Comparison of ENCODE assay signal across 14 cellular contexts in genomic region chr6:34366639-34366921, GRCh38. TPM values are rescaled to one million over a fixed set of nuclear protein-coding genes. Genes with fewer than 3 reads are reported as not detected.
DNase-seq lines count a peak whose midpoint lies in the region; ATAC-seq and TF ChIP-seq lines count a peak whose summit lies in the region.
"Had no signal": no experiment of that assay in that cellular context is flagged by ENCODE, and none has a peak within 500 bp of the region (broad histone marks: within the 10 kb centered on the region; RNA-seq: fewer than 3 reads in every experiment).

No MANE protein-coding gene starts in this region.

- H3K9me3 ChIP-seq in smooth muscle cell (replicated peaks; ENCODE audit: low read depth) (no peaks in the 10 kb centered on the region), PC-9 (ENCODE audit: insufficient read depth, low read depth) (no peaks in the 10 kb centered on the region)

- H2AFZ ChIP-seq in smooth muscle cell (ENCODE audit: low read depth): no peak overlapping the region
- H2AFZ ChIP-seq in PC-9: no peak overlapping the region

- H3K79me2 ChIP-seq in mesendoderm (ENCODE audit: control insufficient read depth, insufficient read depth, low read length): peaks cover 24% of the 10 kb centered on the region
- peaks cover 64% of the 10 kb centered on the region for H3K79me2 ChIP-seq in smooth muscle cell (ENCODE audit: low read depth)
- peaks cover 79% of the 10 kb centered on the region for H3K79me2 ChIP-seq in PC-9 (ENCODE audit: low read depth)

- no peak overlapping the region for H4K5ac ChIP-seq in mesendoderm (ENCODE audit: low read length)

- no peaks in the 10 kb centered on the region; the same call in 1 of the 2 replicates for H3K27me3 Mint-ChIP-seq in HFFc6 (ENCODE audit: insufficient read depth)
- no peaks in the 10 kb centered on the region for H3K27me3 Mint-ChIP-seq in natural killer cell treated with Interleukin-12 subunit alpha and Interleukin-12 subunit beta and Interleukin-15 and Interleukin-18, amount 100 ng/mL, for 72 hours

- no peak overlapping the region for H2BK120ac ChIP-seq in mesendoderm (ENCODE audit: low read depth, low read length)

- no TSS peak for BruUV-seq in PC-9 (replicated peaks; lab: Mats Ljungman, UMichigan)

- ATAC-seq in natural killer cell treated with Interleukin-12 subunit alpha and Interleukin-12 subunit beta and Interleukin-15 and Interleukin-18, amount 100 ng/mL, for 72 hours: no peak

- CTCF ChIA-PET in PC-9 (lab: Charles Lee): interaction anchor here (0.5 kb wide), 1 partner anchor 20 kb away, joined by 4 read pairs; no protein-coding TSS in a partner anchor

- H2BK15ac ChIP-seq in mesendoderm (replicated peaks; ENCODE audit: low read depth): no peak overlapping the region

- H3K23ac ChIP-seq in mesendoderm (ENCODE audit: low read length): no peak overlapping the region

- peaks cover 11% of the 10 kb centered on the region for H3F3A ChIP-seq in smooth muscle cell (ENCODE audit: low read depth)
- peaks cover 7% of the 10 kb centered on the region; the same call in 1 of the 2 replicates for H3F3A ChIP-seq in PC-9 (ENCODE audit: insufficient read depth, low read depth)

- H3K18ac ChIP-seq in mesendoderm (ENCODE audit: low read length): no peak overlapping the region

- peak overlapping the region; percentile 85 for H3K27ac Mint-ChIP-seq in HFFc6
- no peak overlapping the region for H3K27ac Mint-ChIP-seq in natural killer cell treated with Interleukin-12 subunit alpha and Interleukin-12 subunit beta and Interleukin-15 and Interleukin-18, amount 100 ng/mL, for 72 hours

- no peaks in the 10 kb centered on the region for H3K36me3 Mint-ChIP-seq in HFFc6 (ENCODE audit: low read depth)
- H3K36me3 Mint-ChIP-seq in natural killer cell treated with Interleukin-12 subunit alpha and Interleukin-12 subunit beta and Interleukin-15 and Interleukin-18, amount 100 ng/mL, for 72 hours: no peaks in the 10 kb centered on the region

- no peak overlapping the region for H2BK5ac ChIP-seq in mesendoderm (ENCODE audit: low read length)

- TF ChIP-seq POLR2A in NB4 (IDR thresholded peaks at IDR 0.05; ENCODE audit: extremely low read depth, insufficient read length): no peak

- H3K4me3 Mint-ChIP-seq in HFFc6: peak overlapping the region; percentile 71
- H3K4me3 Mint-ChIP-seq in natural killer cell treated with Interleukin-12 subunit alpha and Interleukin-12 subunit beta and Interleukin-15 and Interleukin-18, amount 100 ng/mL, for 72 hours: no peak overlapping the region

- POLR2A ChIA-PET in PC-9 (lab: Charles Lee; ENCODE audit: unreplicated experiment): no interaction called here

- peak overlapping the region; percentile 48 for H3K4ac ChIP-seq in mesendoderm (ENCODE audit: low read depth, low read length)

- no peak overlapping the region for H2AK5ac ChIP-seq in mesendoderm (ENCODE audit: low read length)

- H3K4me2 ChIP-seq in mesendoderm (ENCODE audit: low read length) (no peak overlapping the region), smooth muscle cell (peak overlapping the region; percentile 74), PC-9 (no peak overlapping the region)
- H3K4me2 ChIP-seq: KMS-11 had no signal

- H3K4me1 ChIP-seq in mesendoderm (ENCODE audit: control insufficient read depth, low read depth, low read length): peaks cover 5% of the 10 kb centered on the region
- H3K4me1 ChIP-seq in smooth muscle cell (ENCODE audit: low read depth): peaks cover 5% of the 10 kb centered on the region
- no peaks in the 10 kb centered on the region for H3K4me1 ChIP-seq in PC-9 (replicated peaks; ENCODE audit: insufficient read depth)

- H3K27ac ChIP-seq in mesendoderm (ENCODE audit: low read depth, low read length): no peak overlapping the region
- peak overlapping the region; percentile 87 for H3K27ac ChIP-seq in smooth muscle cell (ENCODE audit: low read depth)
- H3K27ac ChIP-seq in PC-9: no peak overlapping the region
- no peak overlapping the region for H3K27ac ChIP-seq in caudate nucleus (ENCODE audit: low read depth, low read length)
- H3K27ac ChIP-seq: C4-2B, KMS-11 had no signal

- no peaks in the 10 kb centered on the region for H3K36me3 ChIP-seq in mesendoderm (ENCODE audit: control insufficient read depth, insufficient read depth, low read length)
- H3K36me3 ChIP-seq in smooth muscle cell (ENCODE audit: low read depth): no peaks in the 10 kb centered on the region
- no peaks in the 10 kb centered on the region for H3K36me3 ChIP-seq in PC-9 (ENCODE audit: low read depth)

- no peaks in the 10 kb centered on the region for H3K9me2 ChIP-seq in PC-9 (ENCODE audit: insufficient read depth)

- H3K27me3 ChIP-seq in mesendoderm (ENCODE audit: insufficient read depth, low read length, poor library complexity) (no peaks in the 10 kb centered on the region), smooth muscle cell (ENCODE audit: low read depth) (no peaks in the 10 kb centered on the region), PC-9 (ENCODE audit: insufficient read depth, low read depth) (no peaks in the 10 kb centered on the region)

- H3K56ac ChIP-seq in mesendoderm (ENCODE audit: low read length): no peak overlapping the region

- no peak overlapping the region for H4K8ac ChIP-seq in mesendoderm (ENCODE audit: low read depth, low read length)

- H3K4me1 Mint-ChIP-seq in HFFc6 (ENCODE audit: low read depth): peaks cover 26% of the 10 kb centered on the region
- peaks cover 23 to 25% of the 10 kb centered on the region in 2 donors for H3K4me1 Mint-ChIP-seq in natural killer cell treated with Interleukin-12 subunit alpha and Interleukin-12 subunit beta and Interleukin-15 and Interleukin-18, amount 100 ng/mL, for 72 hours (ENCODE audit: low read depth in 2 of 2)

- H3K79me1 ChIP-seq in mesendoderm (ENCODE audit: low read length): peaks cover 12% of the 10 kb centered on the region

- H3K9ac ChIP-seq in mesendoderm (ENCODE audit: low read length) (no peak overlapping the region), smooth muscle cell (ENCODE audit: low read depth) (peak overlapping the region; percentile 41)
- H3K9ac ChIP-seq: KMS-11 had no signal

- DNase-seq in HFFc6 (no peak), NB4 (ENCODE audit: low read depth) (peak; percentile 50), mesendoderm (no peak), smooth muscle cell (lab: John Stamatoyannopoulos, UW; ENCODE audit: unreplicated experiment) (no peak), PC-9 (no peak), caudate nucleus (lab: John Stamatoyannopoulos, UW) (no peak)
- DNase-seq in natural killer cell treated with Interleukin-12 subunit alpha and Interleukin-12 subunit beta and Interleukin-15 and Interleukin-18, amount 100 ng/mL, for 72 hours (ENCODE audit: low spot score): no peak
- DNase-seq: DMS79 treated with DMSO at 0.1 percent for 48 hours, NCI-H1105, NCI-H524, RPMI8226, SIG-M5 had no signal

- H4K20me1 ChIP-seq in smooth muscle cell (ENCODE audit: low read depth) (peaks cover 33% of the 10 kb centered on the region), PC-9 (ENCODE audit: insufficient read depth) (peaks cover 40% of the 10 kb centered on the region)

- WGBS in mesendoderm (ENCODE audit: extremely low coverage, insufficient coverage, low lambda C conversion rate): no CpG with 5 or more reads among the region's 3 CpGs
- 57% methylated on average over 3 of the region's 3 CpGs for WGBS in smooth muscle cell (ENCODE audit: low lambda C conversion rate)

- intact Hi-C loops in PC-9 (cut with micrococcal nuclease; ENCODE audit: unreplicated experiment): no loop called here

- H3K4me3 ChIP-seq in NB4 (ENCODE audit: low read depth, low read length): no peak overlapping the region
- no peak overlapping the region for H3K4me3 ChIP-seq in mesendoderm (ENCODE audit: low read length)
- no peak overlapping the region for H3K4me3 ChIP-seq in smooth muscle cell
- H3K4me3 ChIP-seq in PC-9: no peak overlapping the region

- TF ChIP-seq CTCF in HFFc6 (IDR thresholded peaks at IDR 0.05): no peak
- no peak for TF ChIP-seq CTCF in NB4 (IDR thresholded peaks at IDR 0.05; ENCODE audit: low read depth, low read length)
- TF ChIP-seq CTCF in smooth muscle cell (IDR thresholded peaks at IDR 0.05; ENCODE audit: borderline replicate concordance, insufficient read depth, poor library complexity, severe bottlenecking): no peak
- no peak for TF ChIP-seq CTCF in PC-9 (conservative IDR thresholded peaks at IDR 0.05)

- H3K9me3 Mint-ChIP-seq in HFFc6: no peaks in the 10 kb centered on the region
- H3K9me3 Mint-ChIP-seq in natural killer cell treated with Interleukin-12 subunit alpha and Interleukin-12 subunit beta and Interleukin-15 and Interleukin-18, amount 100 ng/mL, for 72 hours: no peaks in the 10 kb centered on the region

RNA-seq across cellular contexts. Expression of gene NUDT3, which starts 25.9 kb away (rescaled TPM):
- 10 to 100 TPM; 11.3 to 18.9 (median 16.6) TPM for total RNA-seq in HFFc6 (2021; fragmentation: NEBNext Ultra II Directional; extraction: Animal tissue kit (Norgen Biotek cat#: 25700))
- polyA plus RNA-seq in mesendoderm (2013, experiment 1 of 2): 18.4 TPM
- 17.8 TPM for polyA plus RNA-seq in mesendoderm (2013, experiment 2 of 2)
- total RNA-seq in smooth muscle cell: 12.9 and 15.2 TPM in 2 replicates
- polyA plus RNA-seq in smooth muscle cell: 7.5 and 7.8 TPM in 2 replicates
- 16.8 and 19.1 TPM in 2 replicates for total RNA-seq in PC-9 (2021)
- total RNA-seq in natural killer cell treated with Interleukin-12 subunit alpha and Interleukin-12 subunit beta and Interleukin-15 and Interleukin-18, amount 100 ng/mL, for 72 hours: 10 to 100 TPM in 1 of 2 donors, 1 to 10 TPM in 1; 9.2 to 15.4 TPM

RNA-seq across cellular contexts. Expression of gene RPS10, which starts 59.3 kb away (rescaled TPM):
- 1,000 to 10,000 TPM; 1,585 to 1,769 (median 1,649) TPM for total RNA-seq in HFFc6 (2021; fragmentation: NEBNext Ultra II Directional; extraction: Animal tissue kit (Norgen Biotek cat#: 25700))
- polyA plus RNA-seq in mesendoderm (2013, experiment 1 of 2): 2,316 TPM
- polyA plus RNA-seq in mesendoderm (2013, experiment 2 of 2): 2,311 TPM
- 2,106 and 2,498 TPM in 2 replicates for total RNA-seq in smooth muscle cell
- polyA plus RNA-seq in smooth muscle cell: 660 and 695 TPM in 2 replicates
- total RNA-seq in PC-9 (2021): 1,786 and 2,008 TPM in 2 replicates
- 1,000 to 10,000 TPM in 1 of 2 donors, 100 to 1,000 TPM in 1; 874 to 1,112 TPM for total RNA-seq in natural killer cell treated with Interleukin-12 subunit alpha and Interleukin-12 subunit beta and Interleukin-15 and Interleukin-18, amount 100 ng/mL, for 72 hours
